12 cellular contexts compared by ENCODE assay signal in the genomic region with DNA sequence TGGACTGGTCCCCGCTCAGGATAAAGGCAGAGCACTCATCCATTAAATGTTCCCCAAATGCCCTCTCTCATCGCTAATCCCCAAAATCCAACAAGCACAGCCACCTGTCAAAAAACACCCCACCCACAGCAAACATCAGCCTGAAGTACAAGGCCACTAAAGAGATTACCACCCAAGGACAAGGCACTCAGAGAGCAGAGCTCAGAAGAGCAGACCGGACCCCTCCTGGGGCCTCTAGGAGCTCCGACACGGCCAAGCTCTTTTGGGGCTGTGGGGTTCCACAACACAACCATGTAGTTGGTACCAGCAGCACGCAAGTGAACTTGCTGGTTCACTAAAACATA. TPM values are rescaled to one million over a fixed set of nuclear protein-coding genes. Genes with fewer than 3 reads are reported as not detected.
DNase-seq lines count a peak whose midpoint lies in the region; ATAC-seq and TF ChIP-seq lines count a peak whose summit lies in the region.
"Had no signal": no experiment of that assay in that cellular context is flagged by ENCODE, and none has a peak within 500 bp of the region (broad histone marks: within the 10 kb centered on the region; RNA-seq: fewer than 3 reads in every experiment).

No MANE protein-coding gene starts in this region.

- POLR2A ChIA-PET in SK-N-SH (lab: Yijun Ruan, JAX), result interaction anchor here (1.4 kb wide), 1 partner anchor 10 kb away, joined by 3 read pairs; no protein-coding TSS in a partner anchor

- TF ChIP-seq EP300 in SK-N-SH (IDR thresholded peaks at IDR 0.05; ENCODE audit: borderline replicate concordance in 1 of 2, low read depth in 1 of 2, low read length in 1 of 2), result no peak

- intact Hi-C loops in Right ventricle myocardium superior (cut with DNase I) (no loop called here), cardiac septum (cut with DNase I) (no loop called here), right cardiac atrium (cut with DNase I) (no loop called here)
- intact Hi-C loops in activated T-helper 1 cell treated with anti-CD3 and anti-CD28 coated beads, Interleukin-12 subunit alpha, Interleukin-12 subunit beta, Interleukin-2, Interleukin-4 antibody, amounts not matched to agents 30 ng/mL and 10 ng/mL and 1 ng/mL, durations not matched to agents 14 hours and 24 hours and 36 hours (cut with micrococcal nuclease), result no loop called here

- no peak overlapping the region for H3K4me2 ChIP-seq in SK-N-SH

- H3K4me3 Mint-ChIP-seq in activated T-helper 1 cell treated with anti-CD3 and anti-CD28 coated beads, Interleukin-12 subunit alpha, Interleukin-12 subunit beta, Interleukin-2, Interleukin-4 antibody, amounts not matched to agents 30 ng/mL and 10 ng/mL and 1 ng/mL, durations not matched to agents 14 hours and 24 hours and 36 hours, result no peak overlapping the region
- H3K4me3 Mint-ChIP-seq in stimulated activated naive B cell treated with anti-CD40 and anti-IgM and Interleukin-4, amounts not matched to agents 10 μg/mL and 1 μg/mL and 100 μg/mL, for 72 hours, result peak overlapping the region; percentile 18 to 26
- H3K4me3 Mint-ChIP-seq: natural killer cell treated with Interleukin-12 subunit alpha and Interleukin-12 subunit beta and Interleukin-15 and Interleukin-18, amount 100 ng/mL, for 72 hours had no signal

- TF ChIP-seq CTCF in SK-N-SH (IDR thresholded peaks at IDR 0.05), result no peak

- H4K20me1 ChIP-seq in SK-N-SH (ENCODE audit: insufficient read depth), result peaks cover 100% of the 10 kb centered on the region

- CTCF ChIA-PET in SK-N-SH (lab: Yijun Ruan, JAX), result interaction anchor here (1.8 to 8.0 kb wide), 2 partner anchors 14 to 45 kb away, joined by 6 to 62 read pairs; no protein-coding TSS in a partner anchor

- no peaks in the 10 kb centered on the region for H3K27me3 ChIP-seq in right cardiac atrium (ENCODE audit: control insufficient read depth, insufficient read depth)
- no peaks in the 10 kb centered on the region for H3K27me3 ChIP-seq in SK-N-SH (ENCODE audit: insufficient read depth)

- no peaks in the 10 kb centered on the region for H3K9me2 ChIP-seq in SK-N-SH

- TF ChIP-seq RAD21 in SK-N-SH (IDR thresholded peaks at IDR 0.05; ENCODE audit: low read length), result no peak

- H3K9ac ChIP-seq in SK-N-SH, result no peak overlapping the region

- H3K9me3 ChIP-seq in right cardiac atrium (ENCODE audit: control insufficient read depth, low read length) (no peaks in the 10 kb centered on the region), SK-N-SH (no peaks in the 10 kb centered on the region)

- H3K27ac Mint-ChIP-seq in activated T-helper 1 cell treated with anti-CD3 and anti-CD28 coated beads, Interleukin-12 subunit alpha, Interleukin-12 subunit beta, Interleukin-2, Interleukin-4 antibody, amounts not matched to agents 30 ng/mL and 10 ng/mL and 1 ng/mL, durations not matched to agents 14 hours and 24 hours and 36 hours, result peak overlapping the region; percentile 37
- peak overlapping the region; percentile 61 for H3K27ac Mint-ChIP-seq in stimulated activated naive B cell treated with anti-CD40 and anti-IgM and Interleukin-4, amounts not matched to agents 10 μg/mL and 1 μg/mL and 100 μg/mL, for 72 hours

- H3K4me3 ChIP-seq in right cardiac atrium (ENCODE audit: low read length) (no peak overlapping the region), SK-N-SH (ENCODE audit: low read depth in 2 of 2, low read length in 1 of 2) (no peak overlapping the region)

- H3K4me1 Mint-ChIP-seq in activated T-helper 1 cell treated with anti-CD3 and anti-CD28 coated beads, Interleukin-12 subunit alpha, Interleukin-12 subunit beta, Interleukin-2, Interleukin-4 antibody, amounts not matched to agents 30 ng/mL and 10 ng/mL and 1 ng/mL, durations not matched to agents 14 hours and 24 hours and 36 hours (ENCODE audit: low read depth), result peaks cover 40% of the 10 kb centered on the region
- peaks cover 43 to 65% of the 10 kb centered on the region in 2 donors for H3K4me1 Mint-ChIP-seq in stimulated activated naive B cell treated with anti-CD40 and anti-IgM and Interleukin-4, amounts not matched to agents 10 μg/mL and 1 μg/mL and 100 μg/mL, for 72 hours

- H3K36me3 ChIP-seq in SK-N-SH (replicated peaks in 1 of 2; ENCODE audit: control insufficient read depth in 1 of 2, insufficient read depth in 2 of 2, low read length in 1 of 2), result peaks cover 17% of the 10 kb centered on the region in 2 experiments

- H3K36me3 Mint-ChIP-seq in activated T-helper 1 cell treated with anti-CD3 and anti-CD28 coated beads, Interleukin-12 subunit alpha, Interleukin-12 subunit beta, Interleukin-2, Interleukin-4 antibody, amounts not matched to agents 30 ng/mL and 10 ng/mL and 1 ng/mL, durations not matched to agents 14 hours and 24 hours and 36 hours (ENCODE audit: low read depth), result peaks cover 19% of the 10 kb centered on the region
- H3K36me3 Mint-ChIP-seq in stimulated activated naive B cell treated with anti-CD40 and anti-IgM and Interleukin-4, amounts not matched to agents 10 μg/mL and 1 μg/mL and 100 μg/mL, for 72 hours, result peaks cover 28 to 40% of the 10 kb centered on the region in 2 donors
- H3K36me3 Mint-ChIP-seq: natural killer cell treated with Interleukin-12 subunit alpha and Interleukin-12 subunit beta and Interleukin-15 and Interleukin-18, amount 100 ng/mL, for 72 hours had no signal

- H2AFZ ChIP-seq in SK-N-SH (ENCODE audit: low read depth), result no peak overlapping the region

- no peaks in the 10 kb centered on the region for H3K9me3 Mint-ChIP-seq in activated T-helper 1 cell treated with anti-CD3 and anti-CD28 coated beads, Interleukin-12 subunit alpha, Interleukin-12 subunit beta, Interleukin-2, Interleukin-4 antibody, amounts not matched to agents 30 ng/mL and 10 ng/mL and 1 ng/mL, durations not matched to agents 14 hours and 24 hours and 36 hours
- H3K9me3 Mint-ChIP-seq in stimulated activated naive B cell treated with anti-CD40 and anti-IgM and Interleukin-4, amounts not matched to agents 10 μg/mL and 1 μg/mL and 100 μg/mL, for 72 hours, result no peaks in the 10 kb centered on the region
- H3K9me3 Mint-ChIP-seq: natural killer cell treated with Interleukin-12 subunit alpha and Interleukin-12 subunit beta and Interleukin-15 and Interleukin-18, amount 100 ng/mL, for 72 hours had no signal

- H3K4me1 ChIP-seq in right cardiac atrium (ENCODE audit: control insufficient read depth, insufficient read depth, low read length) (peaks cover 41% of the 10 kb centered on the region), SK-N-SH (ENCODE audit: control insufficient read depth in 1 of 2, insufficient read depth in 2 of 2, low read depth in 1 of 2, low read length in 1 of 2) (peaks cover 32 to 38% of the 10 kb centered on the region in 2 experiments; a peak in 2 of 4 replicates)

- H3K27ac ChIP-seq in right cardiac atrium (ENCODE audit: low read length) (peak overlapping the region; percentile 91), SK-N-SH (ENCODE audit: low read depth in 2 of 2, low read length in 1 of 2) (no peak overlapping the region; a peak in 1 of 4 replicates)

- H3K79me2 ChIP-seq in SK-N-SH (ENCODE audit: insufficient read depth), result peaks cover 100% of the 10 kb centered on the region

- peaks cover 23% of the 10 kb centered on the region for H3F3A ChIP-seq in SK-N-SH (replicated peaks; ENCODE audit: insufficient read depth)

- DNase-seq in Right ventricle myocardium superior (no peak), cardiac septum (ENCODE audit: low spot score) (no peak), right cardiac atrium (no peak), SK-N-SH (no peak)
- DNase-seq in activated T-helper 1 cell treated with anti-CD3 and anti-CD28 coated beads, Interleukin-12 subunit alpha, Interleukin-12 subunit beta, Interleukin-2, Interleukin-4 antibody, amounts not matched to agents 30 ng/mL and 10 ng/mL and 1 ng/mL, durations not matched to agents 14 hours and 24 hours and 36 hours (ENCODE audit: low spot score), result no peak
- no peak for DNase-seq in stimulated activated naive B cell treated with anti-CD40 and anti-IgM and Interleukin-4, amounts not matched to agents 10 μg/mL and 1 μg/mL and 100 μg/mL, for 72 hours
- no peak for DNase-seq in stimulated activated CD4-positive, alpha-beta T cell treated with anti-CD3 and anti-CD28 coated beads, Interleukin-12 subunit alpha, Interleukin-12 subunit beta, amount 100 ng/mL, for 4 hours
- DNase-seq: activated naive CD4-positive, alpha-beta T cell treated with anti-CD3 and anti-CD28 coated beads, Interleukin-2, amount 50 U/mL, for 16 hours; kidney glomerular epithelial cell; NCI-H748 treated with DMSO at 0.1 percent for 48 hours had no signal

- ATAC-seq in Right ventricle myocardium superior (ENCODE audit: poor library complexity), result peak; percentile 4
- no peak for ATAC-seq in right cardiac atrium
- no peak for ATAC-seq in stimulated activated naive B cell treated with anti-CD40 and anti-IgM and Interleukin-4, amounts not matched to agents 10 μg/mL and 1 μg/mL and 100 μg/mL, for 72 hours (replicated peaks)
- no peak for ATAC-seq in HG02970 (IDR thresholded peaks at IDR 0.05; ENCODE audit: low FRiP score, unreplicated experiment)
- ATAC-seq: natural killer cell treated with Interleukin-12 subunit alpha and Interleukin-12 subunit beta and Interleukin-15 and Interleukin-18, amount 100 ng/mL, for 72 hours had no signal

- 66% methylated on average over 6 of the region's 6 CpGs for WGBS in right cardiac atrium
- WGBS in SK-N-SH (ENCODE audit: low lambda C conversion rate), result 95% methylated on average over 6 of the region's 6 CpGs

- H3K27me3 Mint-ChIP-seq in activated T-helper 1 cell treated with anti-CD3 and anti-CD28 coated beads, Interleukin-12 subunit alpha, Interleukin-12 subunit beta, Interleukin-2, Interleukin-4 antibody, amounts not matched to agents 30 ng/mL and 10 ng/mL and 1 ng/mL, durations not matched to agents 14 hours and 24 hours and 36 hours (ENCODE audit: insufficient read depth), result no peaks in the 10 kb centered on the region
- no peaks in the 10 kb centered on the region for H3K27me3 Mint-ChIP-seq in stimulated activated naive B cell treated with anti-CD40 and anti-IgM and Interleukin-4, amounts not matched to agents 10 μg/mL and 1 μg/mL and 100 μg/mL, for 72 hours
- H3K27me3 Mint-ChIP-seq: natural killer cell treated with Interleukin-12 subunit alpha and Interleukin-12 subunit beta and Interleukin-15 and Interleukin-18, amount 100 ng/mL, for 72 hours had no signal

RNA-seq across cellular contexts. Expression of a gene that starts 9.8 kb away (rescaled TPM):
- total RNA-seq in Right ventricle myocardium superior, result 475 TPM
- 429 TPM for total RNA-seq in cardiac septum
- total RNA-seq in activated T-helper 1 cell treated with anti-CD3 and anti-CD28 coated beads, Interleukin-12 subunit alpha, Interleukin-12 subunit beta, Interleukin-2, Interleukin-4 antibody, amounts not matched to agents 30 ng/mL and 10 ng/mL and 1 ng/mL, durations not matched to agents 14 hours and 24 hours and 36 hours, result 440 and 442 TPM in 2 replicates
- total RNA-seq in right cardiac atrium, result 100 to 1,000 TPM; 325 to 357 (median 335) TPM
- polyA plus RNA-seq in right cardiac atrium, result 393 TPM
- 155 and 166 TPM in 2 replicates for polyA plus RNA-seq in SK-N-SH (2012; rRNA removed)
- polyA plus RNA-seq in SK-N-SH (2012; cell fraction: cytosol; rRNA removed), result 216 and 238 TPM in 2 replicates
- polyA plus RNA-seq in SK-N-SH (2012; cell fraction: nucleus; rRNA removed), result 77.0 and 124 TPM in 2 replicates

RNA-seq across cellular contexts. Expression of a gene that starts 26.5 kb away (rescaled TPM):
- total RNA-seq in Right ventricle myocardium superior, result 34.8 TPM
- 22.5 TPM for total RNA-seq in cardiac septum
- total RNA-seq in activated T-helper 1 cell treated with anti-CD3 and anti-CD28 coated beads, Interleukin-12 subunit alpha, Interleukin-12 subunit beta, Interleukin-2, Interleukin-4 antibody, amounts not matched to agents 30 ng/mL and 10 ng/mL and 1 ng/mL, durations not matched to agents 14 hours and 24 hours and 36 hours, result 50.0 and 50.8 TPM in 2 replicates
- 10 to 100 TPM; 25.8 to 32.0 (median 28.7) TPM for total RNA-seq in right cardiac atrium
- polyA plus RNA-seq in right cardiac atrium, result 29.6 TPM
- polyA plus RNA-seq in SK-N-SH (2012; rRNA removed), result 81.0 and 106 TPM in 2 replicates
- polyA plus RNA-seq in SK-N-SH (2012; cell fraction: cytosol; rRNA removed), result 99.4 and 101 TPM in 2 replicates
- 17.5 and 54.9 TPM in 2 replicates for polyA plus RNA-seq in SK-N-SH (2012; cell fraction: nucleus; rRNA removed)
